Comparison of ENCODE assay signal across 6 cellular contexts in genomic region chr16:12626411-12626810, GRCh38.
"Had no signal": no experiment of that assay in that cellular context is flagged by ENCODE, and none has a peak within 500 bp of the region (broad histone marks: within the 10 kb centered on the region; RNA-seq: fewer than 3 reads in every experiment).

No MANE protein-coding gene starts in this region.

- ATAC-seq: K562 had no signal

- DNase-seq: GM23248, GOT3, H7, HFFc6, IMR-90 had no signal
